Comparison of ENCODE assay signal across 13 cellular contexts in genomic region chr7:80127412-80128150, GRCh38. TPM values are rescaled to one million over a fixed set of nuclear protein-coding genes. Genes with fewer than 3 reads are reported as not detected.
DNase-seq lines count a peak whose midpoint lies in the region; ATAC-seq and FAIRE-seq lines count a peak whose summit lies in the region.
"Had no signal": no experiment of that assay in that cellular context is flagged by ENCODE, and none has a peak within 500 bp of the region (broad histone marks: within the 10 kb centered on the region; RNA-seq: fewer than 3 reads in every experiment).

No MANE protein-coding gene starts in this region.

- no peaks in the 10 kb centered on the region for H3K4me1 Mint-ChIP-seq in T-helper 17 cell

- H3K36me3 Mint-ChIP-seq in T-helper 17 cell (ENCODE audit: low read depth): no peaks in the 10 kb centered on the region
- no peaks in the 10 kb centered on the region for H3K36me3 Mint-ChIP-seq in activated naive CD4-positive, alpha-beta T cell treated with anti-CD3 and anti-CD28 coated beads, Interleukin-2, amount 50 U/mL, for 72 hours
- H3K36me3 Mint-ChIP-seq: activated naive CD8-positive, alpha-beta T cell treated with anti-CD3 and anti-CD28 coated beads for 36 hours; natural killer cell had no signal

- no peak for ATAC-seq in T-helper 17 cell
- ATAC-seq in activated naive CD4-positive, alpha-beta T cell treated with anti-CD3 and anti-CD28 coated beads, Interleukin-2, amount 50 U/mL, for 72 hours: no peak
- ATAC-seq: GM12878, natural killer cell had no signal

- H3K27ac Mint-ChIP-seq in T-helper 17 cell: no peak overlapping the region
- H3K27ac Mint-ChIP-seq in activated naive CD4-positive, alpha-beta T cell treated with anti-CD3 and anti-CD28 coated beads, Interleukin-2, amount 50 U/mL, for 72 hours: no peak overlapping the region
- H3K27ac Mint-ChIP-seq: activated naive CD8-positive, alpha-beta T cell treated with anti-CD3 and anti-CD28 coated beads for 36 hours; natural killer cell had no signal

- H3K9me3 ChIP-seq in T-helper 17 cell (ENCODE audit: control insufficient read depth, low read length, poor library complexity, severe bottlenecking): no peaks in the 10 kb centered on the region

- H3K27me3 Mint-ChIP-seq in T-helper 17 cell: no peaks in the 10 kb centered on the region

- peak; percentile 84 for FAIRE-seq in urothelium cell line (lab: Jason Lieb, UNC)
- FAIRE-seq: A204.1, GM12878, TTC549 had no signal

- H3K9me3 Mint-ChIP-seq in activated naive CD4-positive, alpha-beta T cell treated with anti-CD3 and anti-CD28 coated beads, Interleukin-2, amount 50 U/mL, for 72 hours: no peaks in the 10 kb centered on the region
- H3K9me3 Mint-ChIP-seq: activated naive CD8-positive, alpha-beta T cell treated with anti-CD3 and anti-CD28 coated beads for 36 hours had no signal

- H3K4me3 Mint-ChIP-seq in T-helper 17 cell: peak overlapping the region; percentile 19
- H3K4me3 Mint-ChIP-seq: activated naive CD8-positive, alpha-beta T cell treated with anti-CD3 and anti-CD28 coated beads for 36 hours; natural killer cell had no signal

- DNase-seq in NCI-H526 (lab: John Stamatoyannopoulos, UW) (peak; percentile 27 to 53), NCI-H526 treated with DMSO at 0.1 percent for 48 hours (lab: John Stamatoyannopoulos, UW) (no peak), T-helper 17 cell (no peak), left kidney (ENCODE audit: low read depth, low spot score) (peak; percentile 41), urothelium cell line (ENCODE audit: low spot score) (peak; percentile 67), T1000 (lab: John Stamatoyannopoulos, UW) (no peak)
- no peak for DNase-seq in activated effector memory CD4-positive, alpha-beta T cell treated with Interleukin-2 at 50 U/mL for 16 hours
- no peak for DNase-seq in activated naive CD4-positive, alpha-beta T cell treated with anti-CD3 and anti-CD28 coated beads, Interleukin-2, amount 50 U/mL, for 72 hours (ENCODE audit: low spot score in 2 of 2)
- DNase-seq: activated naive CD8-positive, alpha-beta T cell treated with anti-CD3 and anti-CD28 coated beads for 36 hours; natural killer cell had no signal

RNA-seq across cellular contexts. Expression of gene GNAI1, which starts 7.0 kb away (rescaled TPM):
- total RNA-seq in T-helper 17 cell: 1 to 10 TPM in 1 of 2 donors, under 1 TPM in 1; 0.35 to 1.1 TPM
- total RNA-seq in activated naive CD4-positive, alpha-beta T cell treated with anti-CD3 and anti-CD28 coated beads, Interleukin-2, amount 50 U/mL, for 72 hours: 1 to 10 TPM; 3.6 TPM
- total RNA-seq: GM12878 had no signal

Comparison
In these comparisons a context has a peak if more than half of its experiments do, and no peak if none do; other contexts are left out.
1. DNase-seq: peak in NCI-H526 (2 of 2), left kidney (single experiment) and urothelium cell line (single experiment); none in NCI-H526 treated with DMSO at 0.1 percent for 48 hours (single experiment), T-helper 17 cell (0 of 3), activated effector memory CD4-positive, alpha-beta T cell treated with Interleukin-2 at 50 U/mL for 16 hours (single experiment), T1000 (single experiment) and activated naive CD4-positive, alpha-beta T cell treated with anti-CD3 and anti-CD28 coated beads, Interleukin-2, amount 50 U/mL, for 72 hours (0 of 2).